In the genomic region with DNA sequence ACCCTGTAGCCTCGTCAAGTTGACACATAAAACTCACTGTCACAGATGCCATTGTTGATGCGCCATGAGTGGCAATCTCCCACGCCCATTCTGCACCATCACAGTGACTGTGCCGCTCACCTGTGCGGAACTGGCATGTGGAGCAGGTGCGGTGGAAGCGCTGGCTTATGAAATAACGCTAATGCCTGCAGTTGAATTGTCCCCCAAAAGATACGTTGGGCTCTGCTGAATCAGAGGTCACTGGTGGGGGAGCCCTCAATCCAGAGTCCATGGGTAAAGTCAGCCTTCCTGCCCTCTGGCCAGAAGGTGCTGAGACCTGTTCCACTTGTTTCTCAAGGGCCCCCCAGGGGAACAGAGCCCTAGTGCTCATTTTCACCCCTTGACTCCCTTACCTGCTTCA, we compare ENCODE assay signal across 32 cellular contexts.
"Had no signal": no experiment of that assay in that cellular context is flagged by ENCODE, and none has a peak within 500 bp of the region (broad histone marks: within the 10 kb centered on the region; RNA-seq: fewer than 3 reads in every experiment).

No MANE protein-coding gene starts in this region.

- H3K4me3 ChIP-seq: coronary artery, dorsolateral prefrontal cortex, gastrocnemius medialis had no signal

- H3K9me3 Mint-ChIP-seq: activated B cell treated with CpG ODN at 0.5 μM for 24 hours; activated CD8-positive, alpha-beta T cell treated with anti-CD3 and anti-CD28 coated beads for 36 hours; activated T-cell treated with anti-CD3 and anti-CD28 coated beads, Interleukin-2, amount 50 U/mL, for 4 hours; activated T-helper 17 cell treated with anti-CD3 and anti-CD28 coated beads, Interleukin-2, amount 50 U/mL, for 72 hours; central memory CD8-positive, alpha-beta T cell; dendritic cell treated with granulocyte-macrophage colony-stimulating factor and Interleukin-4, amounts not matched to agents 40 ng/mL and 50 ng/mL, for 4 days; T-helper 2 cell treated with Interferon-gamma antibody and Interleukin-4, amounts not matched to agents 5 μg/mL and 100 μg/mL, for 36 hours had no signal

- ATAC-seq: activated CD4-positive, CD25-positive, alpha-beta regulatory T cell treated with anti-CD3 and anti-CD28 coated beads, Interleukin-2, amount 50 U/mL, for 24 hours; activated CD8-positive, alpha-beta T cell treated with anti-CD3 and anti-CD28 coated beads for 36 hours; activated T-cell treated with anti-CD3 and anti-CD28 coated beads, Interleukin-2, amount 50 U/mL, for 4 hours; activated T-helper 17 cell treated with anti-CD3 and anti-CD28 coated beads, Interleukin-2, amount 50 U/mL, for 72 hours; esophagus mucosa; foreskin keratinocyte; gastrocnemius medialis; T-helper 17 cell had no signal

- H3K4me1 ChIP-seq: foreskin keratinocyte had no signal

- H3K36me3 ChIP-seq: brain microvascular endothelial cell, gastrocnemius medialis, WERI-Rb-1 had no signal

- H3K27ac ChIP-seq: brain microvascular endothelial cell, coronary artery, foreskin keratinocyte, gastrocnemius medialis, WERI-Rb-1 had no signal

- H3K4me1 Mint-ChIP-seq: activated T-helper 17 cell treated with anti-CD3 and anti-CD28 coated beads, Interleukin-2, amount 50 U/mL, for 72 hours had no signal

- DNase-seq: activated B cell treated with CpG ODN at 0.5 μM for 24 hours; activated CD4-positive, alpha-beta T cell treated with anti-CD3 and anti-CD28 coated beads for 48 hours; activated CD4-positive, alpha-beta T cell treated with anti-CD3 and anti-CD28 coated beads, Interleukin-2, amount 50 U/mL, for 1 hour; activated CD4-positive, alpha-beta T cell treated with anti-CD3 and anti-CD28 coated beads, Interleukin-2, amount 50 U/mL, for 48 hours; activated CD8-positive, alpha-beta memory T cell treated with anti-CD3 and anti-CD28 coated beads for 24 hours; activated CD8-positive, alpha-beta T cell treated with anti-CD3 and anti-CD28 coated beads for 36 hours; activated effector memory CD4-positive, alpha-beta T cell treated with Interleukin-2 at 50 U/mL for 16 hours; activated gamma-delta T cell treated with Interleukin-2 at 50 U/mL for 16 hours; activated naive CD4-positive, alpha-beta T cell treated with anti-CD3 and anti-CD28 coated beads, Interleukin-2, amount 50 U/mL, for 16 hours; activated naive CD4-positive, alpha-beta T cell treated with Interleukin-2 at 50 U/mL for 16 hours; activated T-cell treated with anti-CD3 and anti-CD28 coated beads, Interleukin-2, amount 50 U/mL, for 4 hours; amniotic stem cell; anterior cingulate cortex; brain microvascular endothelial cell; dorsolateral prefrontal cortex; effector memory CD4-positive, alpha-beta T cell; endodermal cell; foreskin keratinocyte; gastrocnemius medialis; head of caudate nucleus; T-helper 1 cell; T-helper 17 cell; T1000; WERI-Rb-1 had no signal

- H3K27ac Mint-ChIP-seq: activated B cell treated with CpG ODN at 0.5 μM for 24 hours; activated CD8-positive, alpha-beta T cell treated with anti-CD3 and anti-CD28 coated beads for 36 hours; activated naive CD8-positive, alpha-beta T cell; activated T-helper 17 cell treated with anti-CD3 and anti-CD28 coated beads, Interleukin-2, amount 50 U/mL, for 72 hours; dendritic cell treated with granulocyte-macrophage colony-stimulating factor and Interleukin-4, amounts not matched to agents 40 ng/mL and 50 ng/mL, for 4 days; endodermal cell; T-helper 17 cell; T-helper 2 cell treated with Interferon-gamma antibody and Interleukin-4, amounts not matched to agents 5 μg/mL and 100 μg/mL, for 36 hours had no signal

- H3K9me3 ChIP-seq: gastrocnemius medialis had no signal

- H3K4me3 Mint-ChIP-seq: activated B cell treated with CpG ODN at 0.5 μM for 24 hours; activated CD8-positive, alpha-beta T cell treated with anti-CD3 and anti-CD28 coated beads for 36 hours; activated naive CD8-positive, alpha-beta T cell; activated T-cell treated with anti-CD3 and anti-CD28 coated beads, Interleukin-2, amount 50 U/mL, for 4 hours; activated T-helper 17 cell treated with anti-CD3 and anti-CD28 coated beads, Interleukin-2, amount 50 U/mL, for 72 hours; central memory CD8-positive, alpha-beta T cell; dendritic cell treated with granulocyte-macrophage colony-stimulating factor and Interleukin-4, amounts not matched to agents 40 ng/mL and 50 ng/mL, for 4 days; endodermal cell; T-helper 17 cell; T-helper 2 cell treated with Interferon-gamma antibody and Interleukin-4, amounts not matched to agents 5 μg/mL and 100 μg/mL, for 36 hours had no signal
